In genomic region chr19:11017275-11018035, GRCh38 we compare ENCODE assay signal across 17 cellular contexts. TPM values are rescaled to one million over a fixed set of nuclear protein-coding genes. Genes with fewer than 3 reads are reported as not detected.
DNase-seq lines count a peak whose midpoint lies in the region; ATAC-seq, FAIRE-seq and TF ChIP-seq lines count a peak whose summit lies in the region.
"Had no signal": no experiment of that assay in that cellular context is flagged by ENCODE, and none has a peak within 500 bp of the region (broad histone marks: within the 10 kb centered on the region; RNA-seq: fewer than 3 reads in every experiment).

No MANE protein-coding gene starts in this region.

- H3K9me3 ChIP-seq in K562 (replicated peaks; ENCODE audit: control insufficient read depth, insufficient read depth, low read depth, low read length): no peaks in the 10 kb centered on the region
- H3K9me3 ChIP-seq in mesenchymal stem cell (ENCODE audit: control insufficient read depth, low read length): no peaks in the 10 kb centered on the region

- no peaks in the 10 kb centered on the region for H3K79me2 ChIP-seq in K562 (ENCODE audit: control insufficient read depth, insufficient read depth, low read length)

- intact Hi-C loops in K562 (cut with micrococcal nuclease): no loop called here

- no peak overlapping the region for H3K27ac ChIP-seq in K562 (ENCODE audit: extremely low read depth, low read depth, low read length)
- H3K27ac ChIP-seq in mesenchymal stem cell (ENCODE audit: low read length, poor library complexity, severe bottlenecking): no peak overlapping the region
- H3K27ac ChIP-seq: KMS-11 had no signal

- H3K79me1 ChIP-seq in mesenchymal stem cell (replicated peaks; ENCODE audit: low read length, poor library complexity, severe bottlenecking): peaks cover 73% of the 10 kb centered on the region

- no peak overlapping the region for H2BK5ac ChIP-seq in mesenchymal stem cell (ENCODE audit: low read depth, low read length, poor library complexity, severe bottlenecking)

- H4K20me1 ChIP-seq in K562 (replicated peaks; ENCODE audit: control insufficient read depth, insufficient read depth, low read length): no peaks in the 10 kb centered on the region

- H2AK5ac ChIP-seq in mesenchymal stem cell (ENCODE audit: low read length, severe bottlenecking): no peak overlapping the region

- H3K9ac ChIP-seq in K562 (ENCODE audit: insufficient read depth in 1 of 2, low read depth in 2 of 2, low read length in 2 of 2) (peak overlapping the region in 1 of 2 experiments; percentile 65; a peak in 2 of 4 replicates), mesenchymal stem cell (ENCODE audit: low read length) (peak overlapping the region; percentile 21)
- H3K9ac ChIP-seq: KMS-11 had no signal

- H3K18ac ChIP-seq in mesenchymal stem cell (ENCODE audit: low read depth in 1 of 2, low read length in 2 of 2): peak overlapping the region in 1 of 2 experiments; percentile 18

- BruUV-seq in K562 (replicated peaks; lab: Mats Ljungman, UMichigan): no TSS peak

- H3K27me3 ChIP-seq in H7 (ENCODE audit: control insufficient read depth, insufficient read depth, low read length) (no peaks in the 10 kb centered on the region), K562 (ENCODE audit: control insufficient read depth in 2 of 2, insufficient read depth in 2 of 2, low read length in 2 of 2) (no peaks in the 10 kb centered on the region), mesenchymal stem cell (ENCODE audit: control insufficient read depth in 1 of 2, insufficient read depth in 1 of 2, low read length in 2 of 2) (no peaks in the 10 kb centered on the region)

- H3K36me3 ChIP-seq in H7 (replicated peaks; ENCODE audit: control insufficient read depth, insufficient read depth, low read length) (peaks cover 73% of the 10 kb centered on the region), K562 (ENCODE audit: control insufficient read depth, insufficient read depth, low read length) (peaks cover 98% of the 10 kb centered on the region; the same call in 2 of the 3 replicates), mesenchymal stem cell (ENCODE audit: control insufficient read depth in 1 of 2, insufficient read depth in 2 of 2, low read depth in 1 of 2, low read length in 2 of 2) (peaks cover 88 to 95% of the 10 kb centered on the region in 2 experiments)

- TF ChIP-seq CTCF in K562 (IDR thresholded peaks at IDR 0.05 in 2 of 3, conservative IDR thresholded peaks at IDR 0.05 in 1 of 3; ENCODE audit: insufficient read depth in 2 of 3, low read depth in 1 of 3, low read length in 3 of 3) (no peak), GM13976 (IDR thresholded peaks at IDR 0.05; ENCODE audit: borderline replicate concordance, control extremely low read depth, extremely low read depth, insufficient read depth, missing control alignments) (no peak)

- 94% methylated on average over 18 of the region's 23 CpGs for WGBS in K562 (ENCODE audit: insufficient coverage, low coverage, missing lambda C conversion rate)
- WGBS in mesenchymal stem cell: 96% methylated on average over 23 of the region's 23 CpGs

- in situ Hi-C loops in K562 (cut with MboI): no loop called here
- in situ Hi-C loops in G401 (cut with HindIII; ENCODE audit: low sequenced_read_pairs): no loop called here
- in situ Hi-C loops in GM13976 (cut with MboI; ENCODE audit: low sequenced_read_pairs, unreplicated experiment): no loop called here

- no peaks in the 10 kb centered on the region for H3K9me1 ChIP-seq in K562 (ENCODE audit: control insufficient read depth, insufficient read depth, low read length)

- H2BK12ac ChIP-seq in mesenchymal stem cell (ENCODE audit: low read length in 2 of 2): no peak overlapping the region

- H3K36me3 Mint-ChIP-seq in stimulated activated effector memory CD8-positive, alpha-beta T cell treated with anti-CD3 and anti-CD28 coated beads, Interleukin-12 subunit alpha, Interleukin-12 subunit beta, amount 100 ng/mL, for 72 hours: peaks cover 99% of the 10 kb centered on the region

- no peak for FAIRE-seq in K562 (lab: Jason Lieb, UNC)
- FAIRE-seq: RCC 7860 had no signal

- peak overlapping the region; percentile 87 for H3K27ac Mint-ChIP-seq in stimulated activated effector memory CD8-positive, alpha-beta T cell treated with anti-CD3 and anti-CD28 coated beads, Interleukin-12 subunit alpha, Interleukin-12 subunit beta, amount 100 ng/mL, for 72 hours

- no peak overlapping the region for H3K4ac ChIP-seq in mesenchymal stem cell (ENCODE audit: low read depth in 1 of 2, low read length in 2 of 2)

- TF ChIP-seq EP300 in K562 (IDR thresholded peaks at IDR 0.05; ENCODE audit: low read length): no peak

- ATAC-seq in K562: no peak
- ATAC-seq in stimulated activated effector memory CD8-positive, alpha-beta T cell treated with anti-CD3 and anti-CD28 coated beads, Interleukin-12 subunit alpha, Interleukin-12 subunit beta, amount 100 ng/mL, for 72 hours: no peak

- no peak overlapping the region for H3K4me3 Mint-ChIP-seq in stimulated activated effector memory CD8-positive, alpha-beta T cell treated with anti-CD3 and anti-CD28 coated beads, Interleukin-12 subunit alpha, Interleukin-12 subunit beta, amount 100 ng/mL, for 72 hours

- TF ChIP-seq POLR2A in K562 (conservative IDR thresholded peaks at IDR 0.05): no peak

- no peak overlapping the region for H2BK15ac ChIP-seq in mesenchymal stem cell (ENCODE audit: low read depth, poor library complexity, severe bottlenecking)

- no peak overlapping the region for H2AFZ ChIP-seq in K562 (ENCODE audit: low read depth, low read length)
- no peak overlapping the region for H2AFZ ChIP-seq in mesenchymal stem cell (ENCODE audit: low read depth, low read length)

- H3K4me1 ChIP-seq in K562 (replicated peaks in 1 of 2; ENCODE audit: control insufficient read depth in 2 of 2, insufficient read depth in 2 of 2, low read length in 2 of 2) (peaks cover 0 to 11% of the 10 kb centered on the region in 2 experiments; a peak in 1 of 5 replicates), mesenchymal stem cell (ENCODE audit: control insufficient read depth, insufficient read depth, low read depth, low read length) (peaks cover 11% of the 10 kb centered on the region)

- no peak overlapping the region for H4K8ac ChIP-seq in mesenchymal stem cell (ENCODE audit: low read length)

- no peak overlapping the region for H3K14ac ChIP-seq in mesenchymal stem cell (ENCODE audit: low read length in 2 of 2)

- H3K4me2 ChIP-seq in K562 (ENCODE audit: insufficient read depth, low read length) (no peak overlapping the region), mesenchymal stem cell (ENCODE audit: low read length, poor library complexity, severe bottlenecking) (no peak overlapping the region)
- H3K4me2 ChIP-seq: KMS-11 had no signal

- H3K4me3 ChIP-seq in H7 (ENCODE audit: insufficient read depth, low read depth, low read length) (no peak overlapping the region), K562 (no peak overlapping the region), mesenchymal stem cell (ENCODE audit: insufficient read depth in 1 of 2, low read depth in 1 of 2, low read length in 2 of 2) (no peak overlapping the region)

- H3K9me3 Mint-ChIP-seq in stimulated activated effector memory CD8-positive, alpha-beta T cell treated with anti-CD3 and anti-CD28 coated beads, Interleukin-12 subunit alpha, Interleukin-12 subunit beta, amount 100 ng/mL, for 72 hours: no peaks in the 10 kb centered on the region

- no peak for TF ChIP-seq RAD21 in K562 (CRISPR knock-in tag; conservative IDR thresholded peaks at IDR 0.05 in 1 of 2, IDR thresholded peaks at IDR 0.05 in 1 of 2)

- H3K4me1 Mint-ChIP-seq in stimulated activated effector memory CD8-positive, alpha-beta T cell treated with anti-CD3 and anti-CD28 coated beads, Interleukin-12 subunit alpha, Interleukin-12 subunit beta, amount 100 ng/mL, for 72 hours: no peaks in the 10 kb centered on the region

- no peak overlapping the region for H4K91ac ChIP-seq in mesenchymal stem cell (ENCODE audit: low read length)

- H3K23ac ChIP-seq in mesenchymal stem cell (ENCODE audit: low read length in 2 of 2): no peak overlapping the region

- no peak overlapping the region for H2BK120ac ChIP-seq in mesenchymal stem cell (ENCODE audit: low read depth, low read length)

- POLR2A ChIA-PET in K562 (lab: Yijun Ruan, JAX): no interaction called here

- DNase-seq in H7 (peak; percentile 55), K562 (ENCODE audit: extremely low read depth in 1 of 4, low spot score in 3 of 4) (no peak), mesenchymal stem cell (no peak), G401 (ENCODE audit: low spot score) (no peak), GM13976 (ENCODE audit: low spot score) (no peak), GM19238 (ENCODE audit: insufficient read length, low spot score) (no peak)
- no peak for DNase-seq in stimulated activated effector memory CD8-positive, alpha-beta T cell treated with anti-CD3 and anti-CD28 coated beads, Interleukin-12 subunit alpha, Interleukin-12 subunit beta, amount 100 ng/mL, for 72 hours (ENCODE audit: low spot score in 2 of 2)
- DNase-seq: DMS 273 treated with DMSO at 0.1 percent for 48 hours, MM.1S, NCI-H1105, NCI-H187, NCI-H2171, NCI-H510A, NCI-H82, SHP77 treated with DMSO at 0.1 percent for 48 hours had no signal

- CTCF ChIA-PET in K562 (lab: Yijun Ruan, JAX; ENCODE audit: low intra/inter-chr PET ratio): no interaction called here

TF ChIP-seq in K562, 482 proteins besides CTCF, POLR2A, EP300 and RAD21:
- no peak for TF ChIP-seq ZNF780A (CRISPR knock-in tag; IDR thresholded peaks at IDR 0.05)
- TF ChIP-seq POLR2G (IDR thresholded peaks at IDR 0.05; ENCODE audit: low read depth, low read length): 0 out of 2 replicates have a peak, but pooled peaks have one; percentile 21

RNA-seq across cellular contexts. Expression of gene SMARCA4, which starts 56.6 kb away (rescaled TPM):
- 173 and 208 TPM in 2 replicates for total RNA-seq in H7 (2014; rRNA removed; shearing (Covaris generic))
- total RNA-seq in K562 (2011; cell fraction: chromatin; rRNA removed; ENCODE audit: low replicate concordance): 239 and 474 TPM in 2 replicates
- 201 and 202 TPM in 2 replicates for total RNA-seq in K562 (2011; cell fraction: nucleolus; rRNA removed)
- 194 and 219 TPM in 2 replicates for total RNA-seq in K562 (2011; cell fraction: nucleoplasm; rRNA removed)
- total RNA-seq in K562 (2014; rRNA removed) (125 and 134 TPM in 2 replicates), K562 (2014; rRNA removed; fragmentation: Illumina TruSeq; extraction: Trizol) (45.7 and 48.4 TPM in 2 replicates), K562 (2015; rRNA removed; fragmentation: Illumina TruSeq; extraction: Trizol) (52.1 and 54.1 TPM in 2 replicates), K562 (2021) (194 and 207 TPM in 2 replicates)
- polyA plus RNA-seq in K562 (2011; rRNA removed) (40.7 and 69.1 TPM in 2 replicates), K562 (2014; fragmentation: Illumina TruSeq; extraction: Trizol) (98.6 and 118 TPM in 2 replicates), K562 (2014; fragmentation: Nextera tagmentation; extraction: Ambion mirVana) (10 to 100 TPM; 19.3 to 24.8 TPM), K562 (2014; rRNA removed) (68.9 and 84.5 TPM in 2 replicates)
- 50.9 and 53.3 TPM in 2 replicates for polyA plus RNA-seq in K562 (2011; cell fraction: cytosol; rRNA removed)
- 84.2 and 133 TPM in 2 replicates for polyA plus RNA-seq in K562 (2011; cell fraction: nucleus; rRNA removed)
- 118 and 172 TPM in 2 replicates for polyA plus RNA-seq in K562 (2012)
- polyA minus RNA-seq in K562 (2011; rRNA and poly(A)+ RNA removed): 91.0 and 105 TPM in 2 replicates
- polyA minus RNA-seq in K562 (2011; cell fraction: cytosol; rRNA and poly(A)+ RNA removed): 157 and 194 TPM in 2 replicates
- polyA minus RNA-seq in K562 (2011; cell fraction: nucleus; rRNA and poly(A)+ RNA removed): 68.0 and 102 TPM in 2 replicates
- polyA plus RNA-seq in mesenchymal stem cell (2013, experiment 1 of 2): 67.2 TPM
- 66.6 TPM for polyA plus RNA-seq in mesenchymal stem cell (2013, experiment 2 of 2)
- total RNA-seq in G401 (2014; rRNA removed; shearing (Covaris generic)): 214 and 281 TPM in 2 replicates
